ENCODE assay signal across 8 cellular contexts in genomic region chr22:21766933-21767462, GRCh38. TPM values are rescaled to one million over a fixed set of nuclear protein-coding genes. Genes with fewer than 3 reads are reported as not detected.
DNase-seq lines count a peak whose midpoint lies in the region; ATAC-seq and TF ChIP-seq lines count a peak whose summit lies in the region.

No MANE protein-coding gene starts in this region.

- peaks cover 2% of the 10 kb centered on the region for H3K79me1 ChIP-seq in neuronal stem cell (ENCODE audit: low read depth, low read length)

- WGBS in neuronal stem cell (ENCODE audit: extremely low coverage in 2 of 2, insufficient read length in 2 of 2, insufficient replicate concordance in 1 of 2), 2 donors = no CpG with 5 or more reads among the region's 11 CpGs

- no peak overlapping the region for H2BK15ac ChIP-seq in neuronal stem cell (ENCODE audit: low read length)

- H2BK120ac ChIP-seq in neuronal stem cell (ENCODE audit: low read depth, low read length) = no peak overlapping the region

- H3K9me3 ChIP-seq in OCI-LY1 (ENCODE audit: low read length) = no peaks in the 10 kb centered on the region
- no peaks in the 10 kb centered on the region for H3K9me3 ChIP-seq in neuronal stem cell (replicated peaks in 1 of 2; ENCODE audit: control insufficient read depth in 2 of 2, insufficient read depth in 1 of 2, low read depth in 1 of 2, low read length in 2 of 2)
- H3K9me3 ChIP-seq in osteoblast (ENCODE audit: low read depth, low read length) = no peaks in the 10 kb centered on the region

- H3K9me2 ChIP-seq in OCI-LY1 (ENCODE audit: low read depth, low read length) = no peaks in the 10 kb centered on the region

- no peak overlapping the region for H2BK5ac ChIP-seq in neuronal stem cell (ENCODE audit: low read length)

- H3K4ac ChIP-seq in neuronal stem cell (ENCODE audit: low read length) = no peak overlapping the region

- no peak overlapping the region for H3K14ac ChIP-seq in neuronal stem cell (ENCODE audit: low read length)

- H3K79me2 ChIP-seq in OCI-LY1 (ENCODE audit: insufficient read depth, low read length) (no peaks in the 10 kb centered on the region), osteoblast (ENCODE audit: insufficient read depth, low read length) (no peaks in the 10 kb centered on the region)

- H2AFZ ChIP-seq in OCI-LY1 (ENCODE audit: low read length) (no peak overlapping the region), neuronal stem cell (ENCODE audit: low read length) (no peak overlapping the region), osteoblast (ENCODE audit: low read length) (no peak overlapping the region)

- no peak overlapping the region for H4K8ac ChIP-seq in neuronal stem cell (ENCODE audit: low read depth, low read length)

- no peaks in the 10 kb centered on the region for H3F3A ChIP-seq in OCI-LY1 (ENCODE audit: insufficient read depth, low read length)

- H3K36me3 ChIP-seq in OCI-LY1 (ENCODE audit: insufficient read depth, low read length) (peaks cover 99% of the 10 kb centered on the region), neuronal stem cell (replicated peaks in 1 of 2; ENCODE audit: control insufficient read depth in 2 of 2, insufficient read depth in 2 of 2, low read length in 2 of 2) (peaks cover 67 to 98% of the 10 kb centered on the region in 2 donors), osteoblast (ENCODE audit: insufficient read depth, low read length) (peaks cover 73% of the 10 kb centered on the region)

- no peak overlapping the region for H3K23ac ChIP-seq in neuronal stem cell (ENCODE audit: low read depth, low read length, poor library complexity)

- H3K27me3 ChIP-seq in OCI-LY1 (ENCODE audit: insufficient read depth, low read length) (no peaks in the 10 kb centered on the region), neuronal stem cell (ENCODE audit: control insufficient read depth in 3 of 3, insufficient read depth in 3 of 3, low read depth in 1 of 3, low read length in 3 of 3) (no peaks in the 10 kb centered on the region), osteoblast (ENCODE audit: insufficient read depth, low read length) (no peaks in the 10 kb centered on the region)

- H3K4me2 ChIP-seq in OCI-LY1 (ENCODE audit: low read length) (no peak overlapping the region), neuronal stem cell (ENCODE audit: insufficient read depth, low read length, poor library complexity, severe bottlenecking) (no peak overlapping the region), osteoblast (ENCODE audit: insufficient read depth, low read length) (no peak overlapping the region)

- H4K20me1 ChIP-seq in OCI-LY1 (ENCODE audit: insufficient read depth, low read length) (no peaks in the 10 kb centered on the region), osteoblast (ENCODE audit: insufficient read depth, low read length) (no peaks in the 10 kb centered on the region)

- DNase-seq in activated gamma-delta T cell treated with anti-CD3 and anti-CD28 coated beads, Interleukin-2, amount 50 U/mL, for 16 hours (ENCODE audit: low read depth) = peak; percentile 70
- peak; percentile 30 to 57 for DNase-seq in stimulated activated CD4-positive, alpha-beta T cell treated with anti-CD3 and anti-CD28 coated beads, Interleukin-4, amount 100 ng/mL, for 48 hours (ENCODE audit: low read depth in 2 of 2)
- no peak for DNase-seq in neuronal stem cell (ENCODE audit: low spot score)
- DNase-seq in C1 segment of cervical spinal cord (lab: John Stamatoyannopoulos, UW) = no peak
- no peak for DNase-seq in osteoblast (ENCODE audit: insufficient read length, low spot score, missing footprints)

- TF ChIP-seq CTCF in OCI-LY1 (IDR thresholded peaks at IDR 0.05; ENCODE audit: low read length) (no peak), osteoblast (IDR thresholded peaks at IDR 0.05; ENCODE audit: extremely low read depth, low read depth, low read length) (no peak)

- H3K4me3 ChIP-seq in OCI-LY1 (ENCODE audit: low read depth, low read length, poor library complexity, severe bottlenecking) (no peak overlapping the region), neuronal stem cell (ENCODE audit: low read length in 2 of 2) (no peak overlapping the region), osteoblast (ENCODE audit: insufficient read depth, low read length) (no peak overlapping the region)

- peak; percentile 41 for ATAC-seq in GM18907 (IDR thresholded peaks at IDR 0.05; ENCODE audit: unreplicated experiment)
- no peak for ATAC-seq in HG03159 (IDR thresholded peaks at IDR 0.05; ENCODE audit: unreplicated experiment)

- H3K18ac ChIP-seq in neuronal stem cell (ENCODE audit: low read length) = no peak overlapping the region

- H3K4me1 ChIP-seq in OCI-LY1 (ENCODE audit: insufficient read depth, low read length, severe bottlenecking) = peaks cover 6% of the 10 kb centered on the region
- H3K4me1 ChIP-seq in neuronal stem cell (ENCODE audit: control insufficient read depth in 2 of 2, insufficient read depth in 1 of 2, low read depth in 1 of 2, low read length in 2 of 2) = no peaks in the 10 kb centered on the region
- no peaks in the 10 kb centered on the region for H3K4me1 ChIP-seq in osteoblast (ENCODE audit: insufficient read depth, low read length)

- H2AK5ac ChIP-seq in neuronal stem cell (ENCODE audit: low read depth, low read length) = no peak overlapping the region

- H3K9ac ChIP-seq in OCI-LY1 (ENCODE audit: low read length) (no peak overlapping the region), neuronal stem cell (ENCODE audit: low read depth, low read length, poor library complexity) (no peak overlapping the region)

- H3K27ac ChIP-seq in OCI-LY1 (ENCODE audit: low read depth, low read length, poor library complexity, severe bottlenecking) = peak overlapping the region; percentile 69
- no peak overlapping the region for H3K27ac ChIP-seq in neuronal stem cell (replicated peaks; ENCODE audit: low read length)
- no peak overlapping the region for H3K27ac ChIP-seq in osteoblast (ENCODE audit: low read depth, low read length)

- no peak overlapping the region for H2BK12ac ChIP-seq in neuronal stem cell (ENCODE audit: low read length)

- H4K91ac ChIP-seq in neuronal stem cell (ENCODE audit: low read depth, low read length, poor library complexity) = no peak overlapping the region

RNA-seq across cellular contexts. Expression of gene YPEL1, which starts 31.4 kb away (rescaled TPM):
- polyA plus RNA-seq in neuronal stem cell (2013, experiment 1 of 2) = 27.0 TPM
- 27.1 TPM for polyA plus RNA-seq in neuronal stem cell (2013, experiment 2 of 2)
- 1.8 and 2.2 TPM in 2 replicates for total RNA-seq in osteoblast

Comparison
In these comparisons a context has a peak if more than half of its experiments do, and no peak if none do; other contexts are left out.
1. DNase-seq: peak in activated gamma-delta T cell treated with anti-CD3 and anti-CD28 coated beads, Interleukin-2, amount 50 U/mL, for 16 hours (single experiment) and stimulated activated CD4-positive, alpha-beta T cell treated with anti-CD3 and anti-CD28 coated beads, Interleukin-4, amount 100 ng/mL, for 48 hours (2 of 2); none in neuronal stem cell (single experiment), C1 segment of cervical spinal cord (0 of 14) and osteoblast (single experiment).